In genomic region chrX:120308959-120309872, GRCh38 we compare ENCODE assay signal across 8 cellular contexts. TPM values are rescaled to one million over a fixed set of nuclear protein-coding genes. Genes with fewer than 3 reads are reported as not detected.
DNase-seq lines count a peak whose midpoint lies in the region; ATAC-seq and TF ChIP-seq lines count a peak whose summit lies in the region.

No MANE protein-coding gene starts in this region.

- H2AK5ac ChIP-seq in mesendoderm (ENCODE audit: low read length), result no peak overlapping the region

- DNase-seq in GM10266 (ENCODE audit: extremely low spot score), result peak; percentile 39
- DNase-seq in NCI-H1105 (lab: John Stamatoyannopoulos, UW), result peak; percentile 59
- peak; percentile 56 for DNase-seq in activated CD4-positive, alpha-beta T cell treated with anti-CD3 and anti-CD28 coated beads, Interleukin-2, amount 50 U/mL, for 4 hours
- peak; percentile 46 for DNase-seq in effector CD4-positive, alpha-beta T cell
- DNase-seq in mesendoderm, result peak; percentile 94
- peak; percentile 43 for DNase-seq in stimulated activated CD8-positive, alpha-beta memory T cell treated with anti-CD3 and anti-CD28 coated beads, Interleukin-15, amount 100 ng/mL, for 1 hour (ENCODE audit: low read depth)
- DNase-seq in A172 (ENCODE audit: low spot score), result no peak

- no peak overlapping the region for H3K23ac ChIP-seq in mesendoderm (ENCODE audit: low read length)

- H3K18ac ChIP-seq in mesendoderm (ENCODE audit: low read length), result no peak overlapping the region

- WGBS in mesendoderm (ENCODE audit: extremely low coverage, insufficient coverage, low lambda C conversion rate), result no CpG with 5 or more reads among the region's 52 CpGs

- no peak overlapping the region for H4K5ac ChIP-seq in mesendoderm (ENCODE audit: low read length)

- peak; percentile 63 for TF ChIP-seq CTCF in GM10266 (IDR thresholded peaks at IDR 0.05; ENCODE audit: control insufficient read depth, insufficient read depth, low read depth, missing control alignments)

- H3K36me3 ChIP-seq in mesendoderm (ENCODE audit: control insufficient read depth, insufficient read depth, low read length), result no peaks in the 10 kb centered on the region

- ATAC-seq in HG02571 (IDR thresholded peaks at IDR 0.05; ENCODE audit: unreplicated experiment), result peak; percentile 85

- no peaks in the 10 kb centered on the region for H3K4me1 ChIP-seq in mesendoderm (ENCODE audit: control insufficient read depth, low read depth, low read length)

- H2BK120ac ChIP-seq in mesendoderm (ENCODE audit: low read depth, low read length), result no peak overlapping the region

- no peak overlapping the region for H2BK15ac ChIP-seq in mesendoderm (replicated peaks; ENCODE audit: low read depth)

- H3K4ac ChIP-seq in mesendoderm (ENCODE audit: low read depth, low read length), result no peak overlapping the region

- H3K56ac ChIP-seq in mesendoderm (ENCODE audit: low read length), result peak overlapping the region; percentile 83

- H4K8ac ChIP-seq in mesendoderm (ENCODE audit: low read depth, low read length), result no peak overlapping the region

- peak overlapping the region; percentile 67 for H3K9ac ChIP-seq in mesendoderm (ENCODE audit: low read length)

- peak overlapping the region; percentile 75 for H3K4me2 ChIP-seq in mesendoderm (ENCODE audit: low read length)

- no peak overlapping the region for H2BK5ac ChIP-seq in mesendoderm (ENCODE audit: low read length)

- H3K79me2 ChIP-seq in mesendoderm (ENCODE audit: control insufficient read depth, insufficient read depth, low read length), result no peaks in the 10 kb centered on the region

- peak overlapping the region; percentile 42 for H3K4me3 ChIP-seq in mesendoderm (ENCODE audit: low read length)

- H3K27me3 ChIP-seq in mesendoderm (ENCODE audit: insufficient read depth, low read length, poor library complexity), result no peaks in the 10 kb centered on the region

- no peaks in the 10 kb centered on the region for H3K79me1 ChIP-seq in mesendoderm (ENCODE audit: low read length)

- no peak overlapping the region for H3K27ac ChIP-seq in mesendoderm (ENCODE audit: low read depth, low read length)

RNA-seq across cellular contexts. Expression of gene TMEM255A, which starts 2.0 kb away (rescaled TPM):
- 0.94 TPM for polyA plus RNA-seq in mesendoderm (2013, experiment 1 of 2)
- polyA plus RNA-seq in mesendoderm (2013, experiment 2 of 2), result 0.91 TPM
- total RNA-seq in A172 (2014; rRNA removed; shearing (Covaris generic)), result 4.0 and 4.6 TPM in 2 replicates

RNA-seq across cellular contexts. Expression of gene ATP1B4, which starts 52.7 kb away (rescaled TPM):
- not detected for polyA plus RNA-seq in mesendoderm (2013, experiment 1 of 2)
- not detected for polyA plus RNA-seq in mesendoderm (2013, experiment 2 of 2)
- not detected in 2 replicates for total RNA-seq in A172 (2014; rRNA removed; shearing (Covaris generic))

RNA-seq across cellular contexts. Expression of gene ZBTB33, which starts 58.6 kb away (rescaled TPM):
- 11.0 TPM for polyA plus RNA-seq in mesendoderm (2013, experiment 1 of 2)
- polyA plus RNA-seq in mesendoderm (2013, experiment 2 of 2), result 11.1 TPM
- total RNA-seq in A172 (2014; rRNA removed; shearing (Covaris generic)), result 11.2 and 12.7 TPM in 2 replicates
